ENCODE assay signal across 17 cellular contexts in genomic region chr5:54705994-54706616, GRCh38.
"Had no signal": no experiment of that assay in that cellular context is flagged by ENCODE, and none has a peak within 500 bp of the region (broad histone marks: within the 10 kb centered on the region; RNA-seq: fewer than 3 reads in every experiment).

No MANE protein-coding gene starts in this region.

- DNase-seq: activated CD4-positive, alpha-beta memory T cell treated with anti-CD3 and anti-CD28 coated beads, Interleukin-2, amount 10 ng/mL, durations not matched to agents 7 days and 5 days; activated CD4-positive, alpha-beta T cell treated with anti-CD3 and anti-CD28 coated beads for 4 hours; activated CD8-positive, alpha-beta memory T cell treated with anti-CD3 and anti-CD28 coated beads, Interleukin-2, amount 10 ng/mL, durations not matched to agents 7 days and 5 days; activated naive CD8-positive, alpha-beta T cell treated with anti-CD3 and anti-CD28 coated beads for 36 hours; amniotic stem cell; gastrocnemius medialis; head of caudate nucleus; kidney; pancreas; right lobe of liver; stimulated activated CD4-positive, alpha-beta T cell treated with anti-CD3 and anti-CD28 coated beads, Interleukin-4, amount 100 ng/mL, for 24 hours; stimulated activated naive CD4-positive, alpha-beta T cell; upper lobe of right lung had no signal

- H3K4me3 ChIP-seq: gastrocnemius medialis, pancreas, right lobe of liver, smooth muscle cell, upper lobe of right lung had no signal

- H3K4me2 ChIP-seq: smooth muscle cell had no signal

- ATAC-seq: activated CD8-positive, alpha-beta memory T cell treated with anti-CD3 and anti-CD28 coated beads, Interleukin-2, amount 10 ng/mL, durations not matched to agents 7 days and 5 days; gastrocnemius medialis; left lobe of liver; pancreas; upper lobe of right lung; WTC11 had no signal

- H3K36me3 ChIP-seq: gastrocnemius medialis, neutrophil, pancreas, right lobe of liver, upper lobe of right lung had no signal

- H3K4me1 Mint-ChIP-seq: activated naive CD8-positive, alpha-beta T cell treated with anti-CD3 and anti-CD28 coated beads for 36 hours had no signal

- H3K9me3 Mint-ChIP-seq: activated naive CD8-positive, alpha-beta T cell treated with anti-CD3 and anti-CD28 coated beads for 36 hours; WTC11 had no signal

- H3K36me3 Mint-ChIP-seq: activated naive CD8-positive, alpha-beta T cell treated with anti-CD3 and anti-CD28 coated beads for 36 hours; WTC11 had no signal

- H3K27ac ChIP-seq: gastrocnemius medialis, neutrophil, pancreas, right lobe of liver, upper lobe of right lung had no signal

- H3K9me3 ChIP-seq: gastrocnemius medialis, neutrophil, pancreas, right lobe of liver, upper lobe of right lung had no signal

- H3K4me3 Mint-ChIP-seq: activated CD4-positive, alpha-beta memory T cell treated with anti-CD3 and anti-CD28 coated beads, Interleukin-2, amount 10 ng/mL, durations not matched to agents 7 days and 5 days; activated CD8-positive, alpha-beta memory T cell treated with anti-CD3 and anti-CD28 coated beads, Interleukin-2, amount 10 ng/mL, durations not matched to agents 7 days and 5 days; activated naive CD8-positive, alpha-beta T cell treated with anti-CD3 and anti-CD28 coated beads for 36 hours; WTC11 had no signal

- H3K27ac Mint-ChIP-seq: activated CD4-positive, alpha-beta memory T cell treated with anti-CD3 and anti-CD28 coated beads, Interleukin-2, amount 10 ng/mL, durations not matched to agents 7 days and 5 days; activated CD8-positive, alpha-beta memory T cell treated with anti-CD3 and anti-CD28 coated beads, Interleukin-2, amount 10 ng/mL, durations not matched to agents 7 days and 5 days; activated naive CD8-positive, alpha-beta T cell treated with anti-CD3 and anti-CD28 coated beads for 36 hours; WTC11 had no signal

- H3K27me3 ChIP-seq: gastrocnemius medialis, neutrophil, pancreas, right lobe of liver, upper lobe of right lung had no signal

- H3K27me3 Mint-ChIP-seq: activated naive CD8-positive, alpha-beta T cell treated with anti-CD3 and anti-CD28 coated beads for 36 hours had no signal
